Comparison of ENCODE assay signal across 10 cellular contexts in genomic region chr9:98365227-98365669, GRCh38.
DNase-seq lines count a peak whose midpoint lies in the region; ATAC-seq, FAIRE-seq and TF ChIP-seq lines count a peak whose summit lies in the region.
"Had no signal": no experiment of that assay in that cellular context is flagged by ENCODE, and none has a peak within 500 bp of the region (broad histone marks: within the 10 kb centered on the region; RNA-seq: fewer than 3 reads in every experiment).

No MANE protein-coding gene starts in this region.

- no peak overlapping the region for H3K4me3 ChIP-seq in endothelial cell of umbilical vein (replicated peaks in 1 of 3; ENCODE audit: insufficient read depth in 1 of 3, low read depth in 1 of 3, low read length in 3 of 3)
- H3K4me3 ChIP-seq in retinal pigment epithelial cell (ENCODE audit: low read length): no peak overlapping the region

- H3K36me3 ChIP-seq in endothelial cell of umbilical vein (ENCODE audit: control insufficient read depth in 2 of 2, extremely low read depth in 1 of 2, insufficient read depth in 2 of 2, low read length in 2 of 2): no peaks in the 10 kb centered on the region

- peaks cover 3 to 9% of the 10 kb centered on the region in 2 donors for H3K9me3 Mint-ChIP-seq in activated T-cell treated with anti-CD3 and anti-CD28 coated beads, Interleukin-2, amount 50 U/mL, for 72 hours

- H3K27me3 ChIP-seq in endothelial cell of umbilical vein (ENCODE audit: control insufficient read depth in 2 of 2, insufficient read depth in 2 of 2, low read length in 2 of 2): no peaks in the 10 kb centered on the region

- H3K9me1 ChIP-seq in endothelial cell of umbilical vein (replicated peaks; ENCODE audit: control insufficient read depth, extremely low read depth, insufficient read depth, low read length): no peaks in the 10 kb centered on the region

- intact Hi-C loops in endothelial cell of umbilical vein (cut with micrococcal nuclease): loop anchor here (1.0 to 2.0 kb wide), 2 partner anchors 30 to 50 kb away; no protein-coding TSS in a partner anchor

- no peaks in the 10 kb centered on the region for H3K4me1 Mint-ChIP-seq in activated T-cell treated with anti-CD3 and anti-CD28 coated beads, Interleukin-2, amount 50 U/mL, for 72 hours (ENCODE audit: low read depth)
- H3K4me1 Mint-ChIP-seq: T-cell had no signal

- CTCF ChIA-PET in endothelial cell of umbilical vein (lab: Charles Lee): interaction anchor here (0.6 to 3.1 kb wide), 18 partner anchors 9 to 414 kb away, joined by 3 to 36 read pairs (median 4); no protein-coding TSS in a partner anchor

- no peak for TF ChIP-seq POLR2A in endothelial cell of umbilical vein (IDR thresholded peaks at IDR 0.05; ENCODE audit: low read depth, low read length)

- no peak overlapping the region for H3K4me2 ChIP-seq in endothelial cell of umbilical vein (ENCODE audit: insufficient read depth, low read length)

- peaks cover 21% of the 10 kb centered on the region for H3K27me3 Mint-ChIP-seq in activated T-cell treated with anti-CD3 and anti-CD28 coated beads, Interleukin-2, amount 50 U/mL, for 72 hours (ENCODE audit: low read depth)

- H3K36me3 Mint-ChIP-seq in activated T-cell treated with anti-CD3 and anti-CD28 coated beads, Interleukin-2, amount 50 U/mL, for 72 hours (ENCODE audit: insufficient read depth in 2 of 2): peaks cover 7 to 11% of the 10 kb centered on the region in 2 donors

- no peak for ATAC-seq in activated T-cell treated with anti-CD3 and anti-CD28 coated beads, Interleukin-2, amount 50 U/mL, for 72 hours (replicated peaks in 1 of 2)
- ATAC-seq: effector memory CD8-positive, alpha-beta T cell; T-cell had no signal

- no TSS peak for BruUV-seq in endothelial cell of umbilical vein (replicated peaks; lab: Mats Ljungman, UMichigan)

- POLR2A ChIA-PET in endothelial cell of umbilical vein (lab: Charles Lee): no interaction called here

- no peak overlapping the region for H3K9ac ChIP-seq in endothelial cell of umbilical vein (replicated peaks; ENCODE audit: extremely low read depth, insufficient read depth, low read length)

- no peaks in the 10 kb centered on the region for H3K79me2 ChIP-seq in endothelial cell of umbilical vein (ENCODE audit: control insufficient read depth, insufficient read depth, low read length)

- no peaks in the 10 kb centered on the region for H4K20me1 ChIP-seq in endothelial cell of umbilical vein (replicated peaks; ENCODE audit: control insufficient read depth, extremely low read depth, insufficient read depth, low read length)

- no peak overlapping the region for H3K27ac ChIP-seq in endothelial cell of umbilical vein (ENCODE audit: insufficient read depth, low read depth, low read length)

- dilution Hi-C loops in endothelial cell of umbilical vein (cut with MboI; ENCODE audit: extremely low pct_ligation_motif_present, low sequenced_read_pairs): no loop called here

- peak; percentile 3 to 13 for DNase-seq in activated T-cell treated with anti-CD3 and anti-CD28 coated beads, Interleukin-2, amount 50 U/mL, for 72 hours
- DNase-seq in activated T-cell treated with anti-CD3 and anti-CD28 coated beads, Interleukin-2, amount 50 U/mL, for 1 hour: no peak
- peak; percentile 32 for DNase-seq in MV-4-11 (lab: John Stamatoyannopoulos, UW)
- peak; percentile 85 for DNase-seq in endothelial cell of umbilical vein (ENCODE audit: low read depth, low spot score)
- DNase-seq in retinal pigment epithelial cell (ENCODE audit: low read depth): no peak
- no peak for DNase-seq in GM19240 (ENCODE audit: insufficient read length, low spot score)
- DNase-seq in C1 segment of cervical spinal cord (lab: John Stamatoyannopoulos, UW): no peak
- DNase-seq in SK-N-DZ (ENCODE audit: low spot score): no peak
- DNase-seq: effector memory CD8-positive, alpha-beta T cell; T-cell had no signal

- peaks cover 4% of the 10 kb centered on the region for H3K4me1 ChIP-seq in endothelial cell of umbilical vein (ENCODE audit: control insufficient read depth, extremely low read depth, insufficient read depth, low read length)

- H3K27ac Mint-ChIP-seq in activated T-cell treated with anti-CD3 and anti-CD28 coated beads, Interleukin-2, amount 50 U/mL, for 72 hours: no peak overlapping the region
- H3K27ac Mint-ChIP-seq: effector memory CD8-positive, alpha-beta T cell; T-cell had no signal

- H3K4me3 Mint-ChIP-seq in activated T-cell treated with anti-CD3 and anti-CD28 coated beads, Interleukin-2, amount 50 U/mL, for 72 hours: no peak overlapping the region
- H3K4me3 Mint-ChIP-seq: effector memory CD8-positive, alpha-beta T cell; T-cell had no signal

- H3K9me3 ChIP-seq in endothelial cell of umbilical vein (replicated peaks; ENCODE audit: control insufficient read depth, insufficient read depth, low read length): no peaks in the 10 kb centered on the region

- peak; percentile 49 to 72 for TF ChIP-seq CTCF in endothelial cell of umbilical vein (IDR thresholded peaks at IDR 0.05; ENCODE audit: extremely low read depth in 1 of 2, insufficient read depth in 1 of 2, low read depth in 1 of 2, low read length in 2 of 2)
- TF ChIP-seq CTCF in retinal pigment epithelial cell (conservative IDR thresholded peaks at IDR 0.05; ENCODE audit: low read depth, low read length): peak; percentile 51

- FAIRE-seq in endothelial cell of umbilical vein (lab: Jason Lieb, UNC): peak; percentile 59

- no peak overlapping the region for H2AFZ ChIP-seq in endothelial cell of umbilical vein (ENCODE audit: low read depth, low read length)

TF ChIP-seq in endothelial cell of umbilical vein, 7 proteins besides CTCF, POLR2A, EP300 and RAD21:
- TF ChIP-seq FOS (IDR thresholded peaks at IDR 0.05; ENCODE audit: borderline replicate concordance, insufficient read depth, low read length) (peak; percentile 74), JUN (IDR thresholded peaks at IDR 0.05; ENCODE audit: borderline replicate concordance, insufficient read depth, insufficient read length, low read depth) (no peak), POLR2AphosphoS5 (IDR thresholded peaks at IDR 0.05; ENCODE audit: insufficient read depth, low read depth, low read length) (peak; percentile 66)

Comparison
In these comparisons a context has a peak if more than half of its experiments do, and no peak if none do; other contexts are left out.
1. DNase-seq: peak in activated T-cell treated with anti-CD3 and anti-CD28 coated beads, Interleukin-2, amount 50 U/mL, for 72 hours (2 of 2), MV-4-11 (single experiment) and endothelial cell of umbilical vein (single experiment); none in activated T-cell treated with anti-CD3 and anti-CD28 coated beads, Interleukin-2, amount 50 U/mL, for 1 hour (single experiment), retinal pigment epithelial cell (single experiment), GM19240 (single experiment), C1 segment of cervical spinal cord (0 of 14) and SK-N-DZ (single experiment).